In genomic region chr6:1577146-1577680, GRCh38 we compare ENCODE assay signal across 22 cellular contexts. TPM values are rescaled to one million over a fixed set of nuclear protein-coding genes. Genes with fewer than 3 reads are reported as not detected.
"Had no signal": no experiment of that assay in that cellular context is flagged by ENCODE, and none has a peak within 500 bp of the region (broad histone marks: within the 10 kb centered on the region; RNA-seq: fewer than 3 reads in every experiment).

No MANE protein-coding gene starts in this region.

- FAIRE-seq: endothelial cell of umbilical vein, frontal cortex, keratinocyte, pancreas, small intestine had no signal

- H3K4me3 ChIP-seq: esophagus squamous epithelium, lung, pancreas, right lobe of liver, thyroid gland had no signal

- H3K27me3 ChIP-seq: pancreas, right lobe of liver, thyroid gland had no signal

- H3K27ac Mint-ChIP-seq: naive thymus-derived CD8-positive, alpha-beta T cell; nephron progenitor cell; stimulated activated naive B cell treated with anti-CD40 and anti-IgM and Interleukin-4, amounts not matched to agents 10 μg/mL and 1 μg/mL and 100 μg/mL, for 72 hours; stimulated activated naive CD8-positive, alpha-beta T cell treated with anti-CD3 and anti-CD28 coated beads, Interleukin-15, Interleukin-2, amounts not matched to agents 100 ng/mL and 50 ng/mL, for 24 hours; type B pancreatic cell had no signal

- ATAC-seq: naive thymus-derived CD8-positive, alpha-beta T cell; pancreas; right lobe of liver; stimulated activated naive B cell treated with anti-CD40 and anti-IgM and Interleukin-4, amounts not matched to agents 10 μg/mL and 1 μg/mL and 100 μg/mL, for 72 hours had no signal

- H3K9me3 Mint-ChIP-seq: stimulated activated naive B cell treated with anti-CD40 and anti-IgM and Interleukin-4, amounts not matched to agents 10 μg/mL and 1 μg/mL and 100 μg/mL, for 72 hours; type B pancreatic cell had no signal

- H3K27ac ChIP-seq: pancreas, right lobe of liver, thyroid gland had no signal

- H3K4me3 Mint-ChIP-seq: naive thymus-derived CD8-positive, alpha-beta T cell; nephron progenitor cell; stimulated activated naive B cell treated with anti-CD40 and anti-IgM and Interleukin-4, amounts not matched to agents 10 μg/mL and 1 μg/mL and 100 μg/mL, for 72 hours; stimulated activated naive CD8-positive, alpha-beta T cell treated with anti-CD3 and anti-CD28 coated beads, Interleukin-15, Interleukin-2, amounts not matched to agents 100 ng/mL and 50 ng/mL, for 24 hours; type B pancreatic cell had no signal

- H3K9me3 ChIP-seq: esophagus squamous epithelium, pancreas, right lobe of liver, thyroid gland had no signal

- H3K4me1 Mint-ChIP-seq: naive thymus-derived CD8-positive, alpha-beta T cell; stimulated activated naive B cell treated with anti-CD40 and anti-IgM and Interleukin-4, amounts not matched to agents 10 μg/mL and 1 μg/mL and 100 μg/mL, for 72 hours had no signal

- H3K4me1 ChIP-seq: pancreas, right lobe of liver had no signal

- H3K36me3 ChIP-seq: esophagus squamous epithelium, pancreas, right lobe of liver, thyroid gland had no signal

- DNase-seq: caudate nucleus; cerebellar nuclear complex; effector memory CD4-positive, alpha-beta T cell; esophagus squamous epithelium; mesenchymal stem cell; midbrain; naive thymus-derived CD8-positive, alpha-beta T cell; nephron progenitor cell; nucleus accumbens; pancreas; right lobe of liver; small intestine; stimulated activated CD4-positive, alpha-beta T cell treated with anti-CD3 and anti-CD28 coated beads, Interleukin-15, amount 100 ng/mL, for 24 hours; stimulated activated CD4-positive, alpha-beta T cell treated with anti-CD3 and anti-CD28 coated beads, Interleukin-2, amount 100 ng/mL, for 48 hours; stimulated activated naive B cell treated with anti-CD40 and anti-IgM and Interleukin-4, amounts not matched to agents 10 μg/mL and 1 μg/mL and 100 μg/mL, for 72 hours; thyroid gland had no signal

- H3K36me3 Mint-ChIP-seq: type B pancreatic cell had no signal

RNA-seq across cellular contexts. Expression of gene FOXC1, which starts 32.5 kb away (rescaled TPM):
- total RNA-seq: naive thymus-derived CD8-positive, alpha-beta T cell had no signal
- polyA plus RNA-seq: naive thymus-derived CD8-positive, alpha-beta T cell had no signal
